In the genomic region with DNA sequence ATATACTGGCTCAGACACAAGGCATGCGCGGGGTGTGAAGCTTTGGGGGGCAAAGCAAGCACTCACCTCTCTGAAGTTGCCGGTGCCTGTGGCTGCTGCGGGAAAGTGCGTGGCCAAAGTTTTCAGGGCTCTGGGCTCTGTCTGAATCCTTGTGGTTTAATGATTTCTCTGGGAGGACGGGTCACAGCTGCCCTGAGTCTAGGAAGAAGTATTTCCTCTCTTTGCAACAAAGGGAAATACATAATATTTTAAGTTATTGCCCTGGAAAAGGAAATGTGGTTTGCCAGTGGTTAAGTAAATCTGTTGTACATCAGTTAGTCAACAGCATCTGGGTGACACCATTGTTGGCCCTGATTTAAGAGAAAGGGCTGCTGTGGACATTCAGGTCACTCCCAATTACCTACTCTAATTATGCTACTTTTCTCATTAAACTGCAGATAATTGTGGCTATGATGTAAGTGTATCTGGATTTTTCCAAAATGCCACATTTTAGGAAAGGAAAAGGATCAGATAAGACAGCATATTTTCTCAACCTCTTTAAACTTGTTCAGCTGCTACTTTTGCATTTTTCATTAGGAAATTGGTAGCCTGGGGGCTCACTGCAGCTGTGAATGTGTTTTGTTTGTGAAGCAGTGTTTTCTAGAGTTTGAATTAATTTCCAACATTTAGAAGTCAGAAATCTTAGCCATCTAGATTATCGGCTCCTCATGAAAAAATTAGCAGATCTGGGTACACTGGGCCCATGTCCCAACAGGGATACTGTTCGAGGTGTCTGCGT, we compare ENCODE assay signal across 12 cellular contexts. TPM values are rescaled to one million over a fixed set of nuclear protein-coding genes. Genes with fewer than 3 reads are reported as not detected.
DNase-seq lines count a peak whose midpoint lies in the region; FAIRE-seq and TF ChIP-seq lines count a peak whose summit lies in the region.
"Had no signal": no experiment of that assay in that cellular context is flagged by ENCODE, and none has a peak within 500 bp of the region (broad histone marks: within the 10 kb centered on the region; RNA-seq: fewer than 3 reads in every experiment).

No MANE protein-coding gene starts in this region.

- FAIRE-seq in endothelial cell of umbilical vein (lab: Jason Lieb, UNC) = peak; percentile 12

- CTCF ChIA-PET in endothelial cell of umbilical vein (lab: Charles Lee) = no interaction called here

- H3F3A ChIP-seq in neural progenitor cell (ENCODE audit: low read depth) = peaks cover 43% of the 10 kb centered on the region

- H3K27me3 Mint-ChIP-seq in neural progenitor cell (ENCODE audit: insufficient read depth, low read depth) = no peaks in the 10 kb centered on the region

- H3K79me2 ChIP-seq in endothelial cell of umbilical vein (ENCODE audit: control insufficient read depth, insufficient read depth, low read length) (no peaks in the 10 kb centered on the region), neural progenitor cell (ENCODE audit: low read depth) (no peaks in the 10 kb centered on the region)

- dilution Hi-C loops in endothelial cell of umbilical vein (cut with MboI; ENCODE audit: extremely low pct_ligation_motif_present, low sequenced_read_pairs) = no loop called here

- peak overlapping the region; percentile 14 for H3K4me3 Mint-ChIP-seq in neural progenitor cell
- H3K4me3 Mint-ChIP-seq: memory B cell had no signal

- H3K4me1 ChIP-seq in endothelial cell of umbilical vein (ENCODE audit: control insufficient read depth, extremely low read depth, insufficient read depth, low read length) (no peaks in the 10 kb centered on the region), neural progenitor cell (peaks cover 48% of the 10 kb centered on the region)

- peaks cover 2 to 16% of the 10 kb centered on the region in 2 experiments for H3K27me3 ChIP-seq in endothelial cell of umbilical vein (ENCODE audit: control insufficient read depth in 2 of 2, insufficient read depth in 2 of 2, low read length in 2 of 2)
- H3K27me3 ChIP-seq in neural progenitor cell = no peaks in the 10 kb centered on the region

- peaks cover 37% of the 10 kb centered on the region for H3K4me1 Mint-ChIP-seq in neural progenitor cell

- H3K36me3 ChIP-seq in endothelial cell of umbilical vein (ENCODE audit: control insufficient read depth in 2 of 2, extremely low read depth in 1 of 2, insufficient read depth in 2 of 2, low read length in 2 of 2) (no peaks in the 10 kb centered on the region), neural progenitor cell (no peaks in the 10 kb centered on the region)

- peak overlapping the region; percentile 73 for H3K27ac Mint-ChIP-seq in neural progenitor cell
- H3K27ac Mint-ChIP-seq: memory B cell had no signal

- H3K4me3 ChIP-seq in endothelial cell of umbilical vein (replicated peaks in 1 of 3; ENCODE audit: insufficient read depth in 1 of 3, low read depth in 1 of 3, low read length in 3 of 3) (no peak overlapping the region), neural progenitor cell (peak overlapping the region; percentile 9)

- H3K36me3 Mint-ChIP-seq in neural progenitor cell = no peaks in the 10 kb centered on the region
- H3K36me3 Mint-ChIP-seq: memory B cell had no signal

- H2AFZ ChIP-seq in endothelial cell of umbilical vein (ENCODE audit: low read depth, low read length) (no peak overlapping the region), neural progenitor cell (replicated peaks) (peak overlapping the region; percentile 91)

- no peak for TF ChIP-seq CTCF in endothelial cell of umbilical vein (IDR thresholded peaks at IDR 0.05; ENCODE audit: extremely low read depth in 1 of 2, insufficient read depth in 1 of 2, low read depth in 1 of 2, low read length in 2 of 2)
- TF ChIP-seq CTCF in neural progenitor cell (IDR thresholded peaks at IDR 0.05) = no peak

- intact Hi-C loops in endothelial cell of umbilical vein (cut with micrococcal nuclease) = no loop called here

- no peaks in the 10 kb centered on the region for H4K20me1 ChIP-seq in endothelial cell of umbilical vein (replicated peaks; ENCODE audit: control insufficient read depth, extremely low read depth, insufficient read depth, low read length)
- H4K20me1 ChIP-seq in neural progenitor cell (ENCODE audit: low read depth) = no peaks in the 10 kb centered on the region

- H3K9me3 Mint-ChIP-seq in neural progenitor cell = peaks cover 11% of the 10 kb centered on the region

- H3K9me3 ChIP-seq in endothelial cell of umbilical vein (replicated peaks; ENCODE audit: control insufficient read depth, insufficient read depth, low read length) (no peaks in the 10 kb centered on the region), neural progenitor cell (ENCODE audit: low read depth) (no peaks in the 10 kb centered on the region)

- H3K9me1 ChIP-seq in endothelial cell of umbilical vein (replicated peaks; ENCODE audit: control insufficient read depth, extremely low read depth, insufficient read depth, low read length) = no peaks in the 10 kb centered on the region

- POLR2A ChIA-PET in endothelial cell of umbilical vein (lab: Charles Lee) = no interaction called here

- no peak overlapping the region for H3K27ac ChIP-seq in endothelial cell of umbilical vein (ENCODE audit: insufficient read depth, low read depth, low read length)
- peak overlapping the region; percentile 91 for H3K27ac ChIP-seq in neural progenitor cell
- H3K27ac ChIP-seq in caudate nucleus (ENCODE audit: low read depth, low read length) = no peak overlapping the region

- TF ChIP-seq POLR2A in endothelial cell of umbilical vein (IDR thresholded peaks at IDR 0.05; ENCODE audit: low read depth, low read length) = no peak

- peak; percentile 34 for DNase-seq in ELF-1 (ENCODE audit: low read depth, low spot score)
- DNase-seq in NCI-H146 treated with DMSO at 0.1 percent for 48 hours (lab: John Stamatoyannopoulos, UW; ENCODE audit: unreplicated experiment) = peak; percentile 18
- DNase-seq in endothelial cell of umbilical vein (ENCODE audit: low read depth, low spot score) = peak; percentile 40
- DNase-seq in neural progenitor cell (ENCODE audit: low spot score) = peak; percentile 44
- no peak for DNase-seq in NCI-H187 treated with DMSO at 0.1 percent for 48 hours (lab: John Stamatoyannopoulos, UW)
- DNase-seq in caudate nucleus (lab: John Stamatoyannopoulos, UW) = no peak
- DNase-seq in effector CD4-positive, alpha-beta T cell = no peak
- DNase-seq in cerebellar cortex (ENCODE audit: low spot score) = no peak
- DNase-seq: activated CD8-positive, alpha-beta memory T cell treated with anti-CD3 and anti-CD28 coated beads, Interleukin-2, amount 50 U/mL, for 4 hours; effector CD8-positive, alpha-beta T cell; NCI-H345 had no signal

- H3K9ac ChIP-seq in endothelial cell of umbilical vein (replicated peaks; ENCODE audit: extremely low read depth, insufficient read depth, low read length) (no peak overlapping the region), neural progenitor cell (no peak overlapping the region)

- no TSS peak for BruUV-seq in endothelial cell of umbilical vein (replicated peaks; lab: Mats Ljungman, UMichigan)

- no peak overlapping the region for H3K4me2 ChIP-seq in endothelial cell of umbilical vein (ENCODE audit: insufficient read depth, low read length)
- H3K4me2 ChIP-seq in neural progenitor cell = peak overlapping the region; percentile 68

TF ChIP-seq in endothelial cell of umbilical vein, 7 proteins besides CTCF, POLR2A, EP300 and RAD21:
- TF ChIP-seq MYC (IDR thresholded peaks at IDR 0.05; ENCODE audit: low read depth, low read length) (no peak), EZH2 (IDR thresholded peaks at IDR 0.05; ENCODE audit: borderline replicate concordance, low read depth, low read length, severe bottlenecking) (peak; percentile 21)

RNA-seq across cellular contexts. Expression of a gene that starts 56.5 kb away (rescaled TPM):
- total RNA-seq in endothelial cell of umbilical vein (9.6 and 9.9 TPM in 2 replicates), neural progenitor cell (ENCODE audit: low replicate concordance) (42.6 and 83.6 TPM in 2 replicates)
- polyA plus RNA-seq in endothelial cell of umbilical vein = 0.99 and 1.3 TPM in 2 replicates
- polyA plus RNA-seq in endothelial cell of umbilical vein (2011; cell fraction: cytosol; rRNA removed) = 1.3 and 1.5 TPM in 2 replicates
- polyA plus RNA-seq in endothelial cell of umbilical vein (2011; cell fraction: nucleus; rRNA removed) = 7.6 and 10.6 TPM in 2 replicates
- 3.3 and 4.0 TPM in 2 replicates for polyA plus RNA-seq in endothelial cell of umbilical vein (2012)
- 16.4 and 17.0 TPM in 2 replicates for polyA minus RNA-seq in endothelial cell of umbilical vein
- 4.3 TPM for polyA minus RNA-seq in endothelial cell of umbilical vein (2011; cell fraction: cytosol; rRNA and poly(A)+ RNA removed)
- 14.9 and 20.8 TPM in 2 replicates for polyA minus RNA-seq in endothelial cell of umbilical vein (2011; cell fraction: nucleus; rRNA and poly(A)+ RNA removed)

RNA-seq across cellular contexts. Expression of a gene that starts 58.2 kb away (rescaled TPM):
- 558 and 576 TPM in 2 replicates for total RNA-seq in endothelial cell of umbilical vein
- polyA plus RNA-seq in endothelial cell of umbilical vein = 378 and 454 TPM in 2 replicates
- 595 and 669 TPM in 2 replicates for polyA plus RNA-seq in endothelial cell of umbilical vein (2011; cell fraction: cytosol; rRNA removed)
- 202 and 315 TPM in 2 replicates for polyA plus RNA-seq in endothelial cell of umbilical vein (2011; cell fraction: nucleus; rRNA removed)
- polyA plus RNA-seq in endothelial cell of umbilical vein (2012) = 742 and 907 TPM in 2 replicates
- 300 and 371 TPM in 2 replicates for polyA minus RNA-seq in endothelial cell of umbilical vein
- 182 TPM for polyA minus RNA-seq in endothelial cell of umbilical vein (2011; cell fraction: cytosol; rRNA and poly(A)+ RNA removed)
- polyA minus RNA-seq in endothelial cell of umbilical vein (2011; cell fraction: nucleus; rRNA and poly(A)+ RNA removed) = 94.2 and 126 TPM in 2 replicates
- total RNA-seq in neural progenitor cell (ENCODE audit: low replicate concordance) = 671 and 807 TPM in 2 replicates

RNA-seq across cellular contexts. Expression of a gene that starts 58.7 kb away (rescaled TPM):
- total RNA-seq in endothelial cell of umbilical vein (93.2 and 95.5 TPM in 2 replicates), neural progenitor cell (ENCODE audit: low replicate concordance) (110 and 115 TPM in 2 replicates)
- polyA plus RNA-seq in endothelial cell of umbilical vein = 34.0 and 49.8 TPM in 2 replicates
- polyA plus RNA-seq in endothelial cell of umbilical vein (2011; cell fraction: cytosol; rRNA removed) = 69.7 and 70.4 TPM in 2 replicates
- polyA plus RNA-seq in endothelial cell of umbilical vein (2011; cell fraction: nucleus; rRNA removed) = 65.7 and 87.2 TPM in 2 replicates
- polyA plus RNA-seq in endothelial cell of umbilical vein (2012) = 68.3 and 101 TPM in 2 replicates
- 89.6 and 111 TPM in 2 replicates for polyA minus RNA-seq in endothelial cell of umbilical vein
- polyA minus RNA-seq in endothelial cell of umbilical vein (2011; cell fraction: cytosol; rRNA and poly(A)+ RNA removed) = 40.5 TPM
- polyA minus RNA-seq in endothelial cell of umbilical vein (2011; cell fraction: nucleus; rRNA and poly(A)+ RNA removed) = 38.3 and 48.7 TPM in 2 replicates

Comparison
In these comparisons a context has a peak if more than half of its experiments do, and no peak if none do; other contexts are left out.
1. DNase-seq: peak in ELF-1 (single experiment), NCI-H146 treated with DMSO at 0.1 percent for 48 hours (single experiment), endothelial cell of umbilical vein (single experiment) and neural progenitor cell (single experiment); none in NCI-H187 treated with DMSO at 0.1 percent for 48 hours (single experiment), caudate nucleus (0 of 61), effector CD4-positive, alpha-beta T cell (single experiment) and cerebellar cortex (single experiment).